ENCODE assay signal across 16 cellular contexts in genomic region chr14:67998804-67999203, GRCh38.
"Had no signal": no experiment of that assay in that cellular context is flagged by ENCODE, and none has a peak within 500 bp of the region (broad histone marks: within the 10 kb centered on the region; RNA-seq: fewer than 3 reads in every experiment).

No MANE protein-coding gene starts in this region.

- H3K4me1 ChIP-seq: spleen had no signal

- H3K27ac ChIP-seq: pancreas, spleen had no signal

- H3K9me3 ChIP-seq: pancreas had no signal

- H3K4me1 Mint-ChIP-seq: activated naive CD8-positive, alpha-beta T cell treated with anti-CD3 and anti-CD28 coated beads for 36 hours had no signal

- H3K27me3 Mint-ChIP-seq: activated naive CD8-positive, alpha-beta T cell treated with anti-CD3 and anti-CD28 coated beads for 36 hours; stimulated activated naive B cell treated with anti-CD40 and anti-IgM and Interleukin-4, amounts not matched to agents 10 μg/mL and 1 μg/mL and 100 μg/mL, for 72 hours; type B pancreatic cell had no signal

- H3K4me3 Mint-ChIP-seq: activated naive CD8-positive, alpha-beta T cell treated with anti-CD3 and anti-CD28 coated beads for 36 hours; activated T-cell treated with anti-CD3 and anti-CD28 coated beads, Interleukin-2, amount 50 U/mL, for 4 hours; neural crest cell; stimulated activated naive B cell treated with anti-CD40 and anti-IgM and Interleukin-4, amounts not matched to agents 10 μg/mL and 1 μg/mL and 100 μg/mL, for 72 hours; type B pancreatic cell had no signal

- H3K36me3 ChIP-seq: pancreas, spleen had no signal

- H3K27ac Mint-ChIP-seq: activated naive CD8-positive, alpha-beta T cell treated with anti-CD3 and anti-CD28 coated beads for 36 hours; stimulated activated naive B cell treated with anti-CD40 and anti-IgM and Interleukin-4, amounts not matched to agents 10 μg/mL and 1 μg/mL and 100 μg/mL, for 72 hours; type B pancreatic cell had no signal

- FAIRE-seq: bronchial epithelial cell, endometrium, pancreas had no signal

- DNase-seq: activated CD4-positive, alpha-beta T cell treated with anti-CD3 and anti-CD28 coated beads, Interleukin-2, amount 50 U/mL, for 4 hours; activated gamma-delta T cell; activated naive CD8-positive, alpha-beta T cell treated with anti-CD3 and anti-CD28 coated beads for 36 hours; activated T-cell treated with anti-CD3 and anti-CD28 coated beads, Interleukin-2, amount 50 U/mL, for 4 hours; anterior cingulate cortex; left cardiac atrium; pancreas; spleen; stimulated activated CD4-positive, alpha-beta T cell treated with anti-CD3 and anti-CD28 coated beads, Interleukin-1b, Interleukin-23, amount 100 ng/mL, for 48 hours; stimulated activated naive B cell treated with anti-CD40 and anti-IgM and Interleukin-4, amounts not matched to agents 10 μg/mL and 1 μg/mL and 100 μg/mL, for 72 hours; SW 1271 had no signal

- H3K4me3 ChIP-seq: pancreas, spleen had no signal

- H3K27me3 ChIP-seq: pancreas, spleen had no signal

- ATAC-seq: activated CD4-positive, CD25-positive, alpha-beta regulatory T cell treated with anti-CD3 and anti-CD28 coated beads, Interleukin-2, amount 50 U/mL, for 24 hours; activated T-cell treated with anti-CD3 and anti-CD28 coated beads, Interleukin-2, amount 50 U/mL, for 4 hours; left cardiac atrium; stimulated activated naive B cell treated with anti-CD40 and anti-IgM and Interleukin-4, amounts not matched to agents 10 μg/mL and 1 μg/mL and 100 μg/mL, for 72 hours had no signal
